In genomic region chr9:133848471-133848870, GRCh38 we compare ENCODE assay signal across 17 cellular contexts.
"Had no signal": no experiment of that assay in that cellular context is flagged by ENCODE, and none has a peak within 500 bp of the region (broad histone marks: within the 10 kb centered on the region; RNA-seq: fewer than 3 reads in every experiment).

No MANE protein-coding gene starts in this region.

- H3K27ac ChIP-seq: lower lobe of right lung, ovary, psoas muscle, thoracic aorta, VCaP had no signal

- DNase-seq: activated CD4-positive, alpha-beta T cell treated with anti-CD3 and anti-CD28 coated beads for 1 hour; activated CD8-positive, alpha-beta memory T cell treated with anti-CD3 and anti-CD28 coated beads for 24 hours; activated CD8-positive, alpha-beta memory T cell treated with anti-CD3 and anti-CD28 coated beads, Interleukin-2, amount 50 U/mL, for 48 hours; activated gamma-delta T cell; activated T-cell treated with anti-CD3 and anti-CD28 coated beads, Interleukin-2, amount 50 U/mL, for 72 hours; effector memory CD8-positive, alpha-beta T cell; left cardiac atrium; lower lobe of right lung; naive thymus-derived CD8-positive, alpha-beta T cell; ovary; psoas muscle; stimulated activated CD4-positive, alpha-beta T cell treated with anti-CD3 and anti-CD28 coated beads, Interleukin-4, amount 100 ng/mL, for 24 hours; upper lobe of left lung had no signal

- H3K9me3 ChIP-seq: lower lobe of right lung, ovary, psoas muscle, thoracic aorta, upper lobe of left lung had no signal

- H3K4me3 ChIP-seq: lower lobe of right lung, ovary, psoas muscle, thoracic aorta, upper lobe of left lung had no signal

- ATAC-seq: activated T-cell treated with anti-CD3 and anti-CD28 coated beads, Interleukin-2, amount 50 U/mL, for 72 hours; effector memory CD8-positive, alpha-beta T cell; left cardiac atrium; lower lobe of right lung; naive thymus-derived CD8-positive, alpha-beta T cell; psoas muscle; sciatic nerve; stimulated activated effector memory CD8-positive, alpha-beta T cell treated with anti-CD3 and anti-CD28 coated beads, Interleukin-12 subunit alpha, Interleukin-12 subunit beta, amount 100 ng/mL, for 72 hours had no signal

- H3K27me3 ChIP-seq: ovary, upper lobe of left lung had no signal
